In genomic region chr19:5973376-5973775, GRCh38 we compare ENCODE assay signal across 24 cellular contexts. TPM values are rescaled to one million over a fixed set of nuclear protein-coding genes. Genes with fewer than 3 reads are reported as not detected.
DNase-seq lines count a peak whose midpoint lies in the region; ATAC-seq, FAIRE-seq and TF ChIP-seq lines count a peak whose summit lies in the region.
"Had no signal": no experiment of that assay in that cellular context is flagged by ENCODE, and none has a peak within 500 bp of the region (broad histone marks: within the 10 kb centered on the region; RNA-seq: fewer than 3 reads in every experiment).

No MANE protein-coding gene starts in this region.

- H3K27me3 ChIP-seq in CD8-positive, alpha-beta T cell (ENCODE audit: insufficient read depth, low read length): no peaks in the 10 kb centered on the region
- no peaks in the 10 kb centered on the region for H3K27me3 ChIP-seq in GM12878 (replicated peaks in 1 of 2; ENCODE audit: control insufficient read depth in 2 of 2, insufficient read depth in 2 of 2, low read length in 1 of 2)

- SMC1A ChIA-PET in GM12878 (lab: Charles Lee; ENCODE audit: uncharacterized antibody, unreplicated experiment): no interaction called here

- no peak for TF ChIP-seq EP300 in GM12878 (IDR thresholded peaks at IDR 0.05; ENCODE audit: borderline replicate concordance in 1 of 2, control insufficient read depth in 1 of 2, low read depth in 2 of 2, low read length in 2 of 2)

- H3K27me3 Mint-ChIP-seq in activated CD8-positive, alpha-beta T cell treated with anti-CD3 and anti-CD28 coated beads for 36 hours: no peaks in the 10 kb centered on the region
- H3K27me3 Mint-ChIP-seq in activated CD8-positive, alpha-beta T cell treated with anti-CD3 and anti-CD28 coated beads, Interleukin-2, amount 10 ng/mL, durations not matched to agents 7 days and 5 days (ENCODE audit: low read depth): no peaks in the 10 kb centered on the region
- no peaks in the 10 kb centered on the region for H3K27me3 Mint-ChIP-seq in CD8-positive, alpha-beta T cell (ENCODE audit: low read depth)
- no peaks in the 10 kb centered on the region for H3K27me3 Mint-ChIP-seq in neural crest cell (ENCODE audit: low read depth)

- in situ Hi-C loops in GM12878 (cut with MboI): no loop called here

- WGBS in GM12878 (ENCODE audit: insufficient coverage, insufficient replicate concordance, low lambda C conversion rate, missing lambda C conversion rate): 97% methylated on average over 5 of the region's 5 CpGs

- no peak for TF ChIP-seq POLR2A in GM12878 (IDR thresholded peaks at IDR 0.05; ENCODE audit: low read depth, low read length)

- H3K79me2 ChIP-seq in GM12878 (ENCODE audit: control insufficient read depth, insufficient read depth, low read length): peaks cover 82% of the 10 kb centered on the region

- no peak overlapping the region for H3K4me3 Mint-ChIP-seq in activated CD8-positive, alpha-beta T cell treated with anti-CD3 and anti-CD28 coated beads for 36 hours
- no peak overlapping the region for H3K4me3 Mint-ChIP-seq in activated CD8-positive, alpha-beta T cell treated with anti-CD3 and anti-CD28 coated beads, Interleukin-2, amount 10 ng/mL, durations not matched to agents 7 days and 5 days
- H3K4me3 Mint-ChIP-seq in CD8-positive, alpha-beta T cell: no peak overlapping the region
- H3K4me3 Mint-ChIP-seq in neural crest cell: peak overlapping the region; percentile 67
- H3K4me3 Mint-ChIP-seq: H9, HFFc6 had no signal

- intact Hi-C loops in activated CD8-positive, alpha-beta T cell treated with anti-CD3 and anti-CD28 coated beads for 36 hours (cut with micrococcal nuclease): loop anchor here (10.0 kb wide), 1 partner anchor 69 kb away; the partner anchor contains the start of genes NDUFA11 and VMAC
- intact Hi-C loops in CD8-positive, alpha-beta T cell (cut with DNase I, micrococcal nuclease): loop anchor here in 1 of 2 experiments (10.0 kb wide), 1 partner anchor 401 kb away; the partner anchor contains the start of genes ALKBH7 and PSPN
- intact Hi-C loops in GM12878 (cut with micrococcal nuclease; ENCODE audit: unreplicated experiment): no loop called here

- ATAC-seq in activated CD8-positive, alpha-beta T cell treated with anti-CD3 and anti-CD28 coated beads for 36 hours: no peak
- no peak for ATAC-seq in activated CD8-positive, alpha-beta T cell treated with anti-CD3 and anti-CD28 coated beads, Interleukin-2, amount 10 ng/mL, durations not matched to agents 7 days and 5 days
- no peak for ATAC-seq in CD8-positive, alpha-beta T cell
- ATAC-seq in GM12878: no peak
- no peak for ATAC-seq in GM19397 (IDR thresholded peaks at IDR 0.05; ENCODE audit: unreplicated experiment)
- ATAC-seq: K562 had no signal

- peaks cover 74% of the 10 kb centered on the region for H3K4me1 Mint-ChIP-seq in activated CD8-positive, alpha-beta T cell treated with anti-CD3 and anti-CD28 coated beads for 36 hours (ENCODE audit: low read depth)
- H3K4me1 Mint-ChIP-seq in activated CD8-positive, alpha-beta T cell treated with anti-CD3 and anti-CD28 coated beads, Interleukin-2, amount 10 ng/mL, durations not matched to agents 7 days and 5 days (ENCODE audit: low read depth): peaks cover 63% of the 10 kb centered on the region
- H3K4me1 Mint-ChIP-seq in CD8-positive, alpha-beta T cell (ENCODE audit: low read depth): peaks cover 81% of the 10 kb centered on the region
- H3K4me1 Mint-ChIP-seq in neural crest cell: peaks cover 46% of the 10 kb centered on the region

- no peak for DNase-seq in activated CD8-positive, alpha-beta T cell treated with anti-CD3 and anti-CD28 coated beads for 36 hours
- DNase-seq in activated CD8-positive, alpha-beta T cell treated with anti-CD3 and anti-CD28 coated beads, Interleukin-2, amount 10 ng/mL, durations not matched to agents 7 days and 5 days: no peak
- no peak for DNase-seq in CD8-positive, alpha-beta T cell
- DNase-seq in GM12878 (ENCODE audit: low read depth, low spot score): no peak
- no peak for DNase-seq in neural crest cell (ENCODE audit: low read depth, low spot score)
- DNase-seq in NCI-H1417 (lab: John Stamatoyannopoulos, UW): no peak
- no peak for DNase-seq in dedifferentiated amniotic fluid mesenchymal stem cell (ENCODE audit: extremely low spot score)
- DNase-seq: AML-193; C1 segment of cervical spinal cord; EL; GF-D8; GM23248; H9; HFFc6; NCI-H1105; NCI-H2029 treated with DMSO at 0.1 percent for 48 hours; NCI-H226; NCI-H524; NCI-H774; NK-92 treated with Interleukin-12 subunit alpha and Interleukin-12 subunit beta, amount 100 ng/mL, for 24 hours; SHP77 treated with DMSO at 0.1 percent for 48 hours had no signal

- no peaks in the 10 kb centered on the region for H3K9me3 Mint-ChIP-seq in activated CD8-positive, alpha-beta T cell treated with anti-CD3 and anti-CD28 coated beads for 36 hours
- no peaks in the 10 kb centered on the region for H3K9me3 Mint-ChIP-seq in activated CD8-positive, alpha-beta T cell treated with anti-CD3 and anti-CD28 coated beads, Interleukin-2, amount 10 ng/mL, durations not matched to agents 7 days and 5 days (ENCODE audit: insufficient read depth)
- H3K9me3 Mint-ChIP-seq in CD8-positive, alpha-beta T cell: no peaks in the 10 kb centered on the region
- no peaks in the 10 kb centered on the region for H3K9me3 Mint-ChIP-seq in neural crest cell
- H3K9me3 Mint-ChIP-seq: H9, HFFc6 had no signal

- peaks cover 13% of the 10 kb centered on the region for H3K36me3 ChIP-seq in CD8-positive, alpha-beta T cell (ENCODE audit: insufficient read depth, low read length)
- H3K36me3 ChIP-seq in GM12878 (ENCODE audit: control insufficient read depth in 2 of 2, insufficient read depth in 2 of 2, low read length in 1 of 2): peaks cover 6 to 11% of the 10 kb centered on the region in 2 experiments

- no peak overlapping the region for H3K27ac ChIP-seq in CD8-positive, alpha-beta T cell (ENCODE audit: low read depth, low read length)
- no peak overlapping the region for H3K27ac ChIP-seq in GM12878 (ENCODE audit: control insufficient read depth, insufficient read depth)
- H3K27ac ChIP-seq: GM23248 had no signal

- H3K4me3 ChIP-seq in CD8-positive, alpha-beta T cell (ENCODE audit: low read depth, low read length): no peak overlapping the region
- no peak overlapping the region for H3K4me3 ChIP-seq in GM12878
- H3K4me3 ChIP-seq: GM23248, K562 had no signal

- no peak overlapping the region for H2AFZ ChIP-seq in GM12878 (ENCODE audit: control insufficient read depth, low read depth, low read length)
- H2AFZ ChIP-seq: GM23248 had no signal

- POLR2A ChIA-PET in activated CD8-positive, alpha-beta T cell treated with anti-CD3 and anti-CD28 coated beads for 36 hours (lab: Charles Lee): interaction anchor here (1.5 kb wide), 1 partner anchor 11 kb away, joined by 4 read pairs; no protein-coding TSS in a partner anchor
- POLR2A ChIA-PET in activated CD8-positive, alpha-beta T cell treated with anti-CD3 and anti-CD28 coated beads, Interleukin-2, amount 10 ng/mL, durations not matched to agents 7 days and 5 days (lab: Charles Lee): no interaction called here
- POLR2A ChIA-PET in CD8-positive, alpha-beta T cell (lab: Charles Lee): no interaction called here
- POLR2A ChIA-PET in GM12878 (lab: Charles Lee): no interaction called here

- H3K4me1 ChIP-seq in CD8-positive, alpha-beta T cell (ENCODE audit: insufficient read depth, low read length): peaks cover 80% of the 10 kb centered on the region
- H3K4me1 ChIP-seq in GM12878 (ENCODE audit: control insufficient read depth, insufficient read depth, low read length): peaks cover 24% of the 10 kb centered on the region

- CTCF ChIA-PET in activated CD8-positive, alpha-beta T cell treated with anti-CD3 and anti-CD28 coated beads for 36 hours (lab: Charles Lee): no interaction called here
- CTCF ChIA-PET in activated CD8-positive, alpha-beta T cell treated with anti-CD3 and anti-CD28 coated beads, Interleukin-2, amount 10 ng/mL, durations not matched to agents 7 days and 5 days (lab: Charles Lee): interaction anchor here (3.4 kb wide), 1 partner anchor 12 kb away, joined by 15 read pairs; no protein-coding TSS in a partner anchor
- CTCF ChIA-PET in CD8-positive, alpha-beta T cell (lab: Charles Lee): interaction anchor here (1.0 to 4.3 kb wide), 3 partner anchors 10 to 20 kb away, joined by 3 to 30 read pairs (median 5); no protein-coding TSS in a partner anchor
- CTCF ChIA-PET in GM12878 (lab: Yijun Ruan, JAX): interaction anchor here (2.9 to 4.0 kb wide), 2 partner anchors 14 to 49 kb away, joined by 9 to 19 read pairs; no protein-coding TSS in a partner anchor

- no TSS peak for BruUV-seq in GM12878 (replicated peaks; lab: Mats Ljungman, UMichigan)

- H3K36me3 Mint-ChIP-seq in activated CD8-positive, alpha-beta T cell treated with anti-CD3 and anti-CD28 coated beads for 36 hours (ENCODE audit: low read depth): peaks cover 53% of the 10 kb centered on the region
- H3K36me3 Mint-ChIP-seq in activated CD8-positive, alpha-beta T cell treated with anti-CD3 and anti-CD28 coated beads, Interleukin-2, amount 10 ng/mL, durations not matched to agents 7 days and 5 days (ENCODE audit: low read depth): peaks cover 50% of the 10 kb centered on the region
- H3K36me3 Mint-ChIP-seq in CD8-positive, alpha-beta T cell: peaks cover 58% of the 10 kb centered on the region
- H3K36me3 Mint-ChIP-seq in neural crest cell (ENCODE audit: low read depth): no peaks in the 10 kb centered on the region

- RAD21 ChIA-PET in GM12878 (lab: Charles Lee; ENCODE audit: unreplicated experiment): no interaction called here

- H3K9ac ChIP-seq in GM12878 (ENCODE audit: control insufficient read depth, insufficient read depth, low read length): no peak overlapping the region
- H3K9ac ChIP-seq: GM23248 had no signal

- H4K20me1 ChIP-seq in GM12878 (ENCODE audit: control insufficient read depth, insufficient read depth): peaks cover 15% of the 10 kb centered on the region; the same call in 1 of the 2 replicates

- FAIRE-seq in GM12878 (lab: Jason Lieb, UNC): no peak
- FAIRE-seq: D721Med, K562 had no signal

- no peaks in the 10 kb centered on the region for H3K9me3 ChIP-seq in CD8-positive, alpha-beta T cell (ENCODE audit: low read length)
- H3K9me3 ChIP-seq in GM12878 (replicated peaks; ENCODE audit: control insufficient read depth, insufficient read depth, low read length): no peaks in the 10 kb centered on the region

- H3K27ac Mint-ChIP-seq in activated CD8-positive, alpha-beta T cell treated with anti-CD3 and anti-CD28 coated beads for 36 hours: peak overlapping the region; percentile 18
- H3K27ac Mint-ChIP-seq in activated CD8-positive, alpha-beta T cell treated with anti-CD3 and anti-CD28 coated beads, Interleukin-2, amount 10 ng/mL, durations not matched to agents 7 days and 5 days: no peak overlapping the region
- H3K27ac Mint-ChIP-seq in CD8-positive, alpha-beta T cell: peak overlapping the region; percentile 94
- no peak overlapping the region for H3K27ac Mint-ChIP-seq in neural crest cell (ENCODE audit: unreplicated experiment)

- TF ChIP-seq RAD21 in GM12878 (IDR thresholded peaks at IDR 0.05; ENCODE audit: insufficient read depth, low read depth, low read length): no peak

- peak overlapping the region; percentile 5 for H3K4me2 ChIP-seq in GM12878 (ENCODE audit: control insufficient read depth, insufficient read depth)

- no peak for TF ChIP-seq CTCF in activated CD8-positive, alpha-beta T cell treated with anti-CD3 and anti-CD28 coated beads for 36 hours (IDR thresholded peaks at IDR 0.05)
- no peak for TF ChIP-seq CTCF in CD8-positive, alpha-beta T cell (IDR thresholded peaks at IDR 0.05)
- TF ChIP-seq CTCF in GM12878 (IDR thresholded peaks at IDR 0.05 in 2 of 3, conservative IDR thresholded peaks at IDR 0.05 in 1 of 3; ENCODE audit: control insufficient read depth in 2 of 3, extremely low read depth in 1 of 3, insufficient read depth in 1 of 3, low read depth in 3 of 3, low read length in 3 of 3): no peak
- TF ChIP-seq CTCF in neural crest cell (conservative IDR thresholded peaks at IDR 0.05): no peak

RNA-seq across cellular contexts. Expression of gene RANBP3, which starts 4.6 kb away (rescaled TPM):
- 10 to 100 TPM; 74.3 to 87.5 TPM for total RNA-seq in activated CD8-positive, alpha-beta T cell treated with anti-CD3 and anti-CD28 coated beads for 36 hours
- 10 to 100 TPM; 82.2 to 93.6 TPM for total RNA-seq in activated CD8-positive, alpha-beta T cell treated with anti-CD3 and anti-CD28 coated beads, Interleukin-2, amount 10 ng/mL, durations not matched to agents 7 days and 5 days
- total RNA-seq in CD8-positive, alpha-beta T cell: 100 to 1,000 TPM; 109 to 118 TPM
- 50.6 and 76.5 TPM in 2 replicates for total RNA-seq in GM12878 (2013; cell fraction: nucleolus; rRNA removed)
- total RNA-seq in GM12878 (2014; rRNA removed) (53.9 and 57.7 TPM in 2 replicates), GM12878 (2014; rRNA removed; fragmentation: Illumina TruSeq; extraction: Trizol) (55.3 and 56.9 TPM in 2 replicates), GM12878 (2021) (73.4 and 76.6 TPM in 2 replicates), neural crest cell (121 and 122 TPM in 2 replicates)
- 13.0 TPM for polyA plus RNA-seq in GM12878 (2011; ENCODE audit: low read depth)
- polyA plus RNA-seq in GM12878 (2011; rRNA removed) (30.5 and 59.4 TPM in 2 replicates), GM12878 (2014; fragmentation: Illumina TruSeq; extraction: Trizol) (37.9 and 60.6 TPM in 2 replicates), GM12878 (2014; fragmentation: Nextera tagmentation; extraction: Ambion mirVana) (1 to 10 TPM; 1.1 to 1.2 TPM), GM12878 (2014; rRNA removed) (81.6 and 91.1 TPM in 2 replicates), GM12878 (2016; fragmentation: Nextera tagmentation; extraction: Ambion mirVana) (10 to 100 TPM; 61.0 to 63.3 TPM)
- 93.2 and 134 TPM in 2 replicates for polyA plus RNA-seq in GM12878 (2011; cell fraction: cytosol; rRNA removed)
- polyA plus RNA-seq in GM12878 (2011; cell fraction: nucleus; rRNA removed): 150 and 262 TPM in 2 replicates
- polyA plus RNA-seq in GM12878 (2012): 42.6 and 45.6 TPM in 2 replicates
- 47.3 and 71.4 TPM in 2 replicates for polyA minus RNA-seq in GM12878 (2011; rRNA and poly(A)+ RNA removed)
- 34.5 and 45.1 TPM in 2 replicates for polyA minus RNA-seq in GM12878 (2011; cell fraction: cytosol; rRNA and poly(A)+ RNA removed)
- polyA minus RNA-seq in GM12878 (2011; cell fraction: nucleus; rRNA and poly(A)+ RNA removed): 28.5 and 37.0 TPM in 2 replicates

RNA-seq across cellular contexts. Expression of gene CAPS, which starts 59.3 kb away (rescaled TPM):
- total RNA-seq in activated CD8-positive, alpha-beta T cell treated with anti-CD3 and anti-CD28 coated beads for 36 hours: 1 to 10 TPM; 2.1 to 2.8 TPM
- total RNA-seq in activated CD8-positive, alpha-beta T cell treated with anti-CD3 and anti-CD28 coated beads, Interleukin-2, amount 10 ng/mL, durations not matched to agents 7 days and 5 days: 10 to 100 TPM; 11.4 to 12.0 TPM
- 10 to 100 TPM; 28.0 to 33.1 TPM for total RNA-seq in CD8-positive, alpha-beta T cell
- 2.8 and 4.9 TPM in 2 replicates for total RNA-seq in GM12878 (2013; cell fraction: nucleolus; rRNA removed)
- total RNA-seq in GM12878 (2014; rRNA removed) (4.9 and 6.0 TPM in 2 replicates), GM12878 (2014; rRNA removed; fragmentation: Illumina TruSeq; extraction: Trizol) (1.8 and 2.4 TPM in 2 replicates), GM12878 (2021) (3.9 and 5.5 TPM in 2 replicates), neural crest cell (1.6 and 2.6 TPM in 2 replicates)
- 1.8 TPM for polyA plus RNA-seq in GM12878 (2011; ENCODE audit: low read depth)
- polyA plus RNA-seq in GM12878 (2011; rRNA removed) (1.4 and 1.8 TPM in 2 replicates), GM12878 (2014; fragmentation: Illumina TruSeq; extraction: Trizol) (1.1 and 1.7 TPM in 2 replicates), GM12878 (2014; fragmentation: Nextera tagmentation; extraction: Ambion mirVana) (under 1 TPM; 0.09 to 0.10 TPM), GM12878 (2014; rRNA removed) (6.9 and 8.3 TPM in 2 replicates), GM12878 (2016; fragmentation: Nextera tagmentation; extraction: Ambion mirVana) (1 to 10 TPM; 5.1 to 6.3 TPM)
- 3.5 and 4.9 TPM in 2 replicates for polyA plus RNA-seq in GM12878 (2011; cell fraction: cytosol; rRNA removed)
- polyA plus RNA-seq in GM12878 (2011; cell fraction: nucleus; rRNA removed): 8.3 and 10.2 TPM in 2 replicates
- 3.4 and 7.0 TPM in 2 replicates for polyA plus RNA-seq in GM12878 (2012)
- 0.29 and 1.6 TPM in 2 replicates for polyA minus RNA-seq in GM12878 (2011; rRNA and poly(A)+ RNA removed)
- 0.31 TPM in 1 of 2 replicates, not detected in the other for polyA minus RNA-seq in GM12878 (2011; cell fraction: cytosol; rRNA and poly(A)+ RNA removed)
- polyA minus RNA-seq in GM12878 (2011; cell fraction: nucleus; rRNA and poly(A)+ RNA removed): 1.6 and 2.0 TPM in 2 replicates

Comparison
In these comparisons a context has a peak if more than half of its experiments do, and no peak if none do; other contexts are left out.
1. H3K27ac Mint-ChIP-seq: peak in activated CD8-positive, alpha-beta T cell treated with anti-CD3 and anti-CD28 coated beads for 36 hours (single experiment) and CD8-positive, alpha-beta T cell (single experiment); none in activated CD8-positive, alpha-beta T cell treated with anti-CD3 and anti-CD28 coated beads, Interleukin-2, amount 10 ng/mL, durations not matched to agents 7 days and 5 days (single experiment) and neural crest cell (single experiment).